26 cellular contexts compared by ENCODE assay signal in genomic region chr14:21991130-21991529, GRCh38.
DNase-seq lines count a peak whose midpoint lies in the region; ATAC-seq lines count a peak whose summit lies in the region.
"Had no signal": no experiment of that assay in that cellular context is flagged by ENCODE, and none has a peak within 500 bp of the region (broad histone marks: within the 10 kb centered on the region; RNA-seq: fewer than 3 reads in every experiment).

No MANE protein-coding gene starts in this region.

- CTCF ChIA-PET in activated CD4-positive, alpha-beta T cell treated with anti-CD3 and anti-CD28 coated beads for 36 hours (lab: Charles Lee): interaction anchor here (0.6 to 5.4 kb wide), 16 partner anchors 8 to 598 kb away, joined by 3 to 70 read pairs (median 7); partner anchors contain the start of gene DAD1

- no peaks in the 10 kb centered on the region for H3K9me3 Mint-ChIP-seq in activated CD4-positive, alpha-beta T cell treated with anti-CD3 and anti-CD28 coated beads for 36 hours (ENCODE audit: low read depth)
- H3K9me3 Mint-ChIP-seq in activated T-helper 17 cell treated with anti-CD3 and anti-CD28 coated beads, Interleukin-2, amount 50 U/mL, for 72 hours: no peaks in the 10 kb centered on the region
- H3K9me3 Mint-ChIP-seq in stimulated activated effector memory CD8-positive, alpha-beta T cell treated with anti-CD3 and anti-CD28 coated beads, Interleukin-12 subunit alpha, Interleukin-12 subunit beta, amount 100 ng/mL, for 72 hours: no peaks in the 10 kb centered on the region
- H3K9me3 Mint-ChIP-seq: natural killer cell, WTC11 had no signal

- H3K4me3 Mint-ChIP-seq in activated CD4-positive, alpha-beta T cell treated with anti-CD3 and anti-CD28 coated beads for 36 hours: peak overlapping the region; percentile 63
- H3K4me3 Mint-ChIP-seq in activated T-helper 17 cell treated with anti-CD3 and anti-CD28 coated beads, Interleukin-2, amount 50 U/mL, for 72 hours: peak overlapping the region; percentile 65
- H3K4me3 Mint-ChIP-seq in stimulated activated effector memory CD8-positive, alpha-beta T cell treated with anti-CD3 and anti-CD28 coated beads, Interleukin-12 subunit alpha, Interleukin-12 subunit beta, amount 100 ng/mL, for 72 hours: peak overlapping the region; percentile 38
- H3K4me3 Mint-ChIP-seq: natural killer cell, WTC11 had no signal

- peaks cover 34% of the 10 kb centered on the region for H3K4me1 Mint-ChIP-seq in activated CD4-positive, alpha-beta T cell treated with anti-CD3 and anti-CD28 coated beads for 36 hours
- no peaks in the 10 kb centered on the region for H3K4me1 Mint-ChIP-seq in activated T-helper 17 cell treated with anti-CD3 and anti-CD28 coated beads, Interleukin-2, amount 50 U/mL, for 72 hours
- peaks cover 5% of the 10 kb centered on the region for H3K4me1 Mint-ChIP-seq in stimulated activated effector memory CD8-positive, alpha-beta T cell treated with anti-CD3 and anti-CD28 coated beads, Interleukin-12 subunit alpha, Interleukin-12 subunit beta, amount 100 ng/mL, for 72 hours
- H3K4me1 Mint-ChIP-seq: natural killer cell, WTC11 had no signal

- POLR2A ChIA-PET in activated CD4-positive, alpha-beta T cell treated with anti-CD3 and anti-CD28 coated beads for 36 hours (lab: Charles Lee): no interaction called here

- ATAC-seq in activated CD4-positive, alpha-beta T cell treated with anti-CD3 and anti-CD28 coated beads for 36 hours: no peak
- no peak for ATAC-seq in activated T-helper 17 cell treated with anti-CD3 and anti-CD28 coated beads, Interleukin-2, amount 50 U/mL, for 72 hours (replicated peaks)
- ATAC-seq in stimulated activated effector memory CD8-positive, alpha-beta T cell treated with anti-CD3 and anti-CD28 coated beads, Interleukin-12 subunit alpha, Interleukin-12 subunit beta, amount 100 ng/mL, for 72 hours: no peak
- ATAC-seq: natural killer cell, WTC11 had no signal

- no peak overlapping the region for H3K27ac Mint-ChIP-seq in activated CD4-positive, alpha-beta T cell treated with anti-CD3 and anti-CD28 coated beads for 36 hours
- no peak overlapping the region for H3K27ac Mint-ChIP-seq in activated T-helper 17 cell treated with anti-CD3 and anti-CD28 coated beads, Interleukin-2, amount 50 U/mL, for 72 hours
- no peak overlapping the region for H3K27ac Mint-ChIP-seq in stimulated activated effector memory CD8-positive, alpha-beta T cell treated with anti-CD3 and anti-CD28 coated beads, Interleukin-12 subunit alpha, Interleukin-12 subunit beta, amount 100 ng/mL, for 72 hours
- H3K27ac Mint-ChIP-seq: natural killer cell, WTC11 had no signal

- H3K36me3 Mint-ChIP-seq in activated CD4-positive, alpha-beta T cell treated with anti-CD3 and anti-CD28 coated beads for 36 hours (ENCODE audit: low read depth): no peaks in the 10 kb centered on the region
- H3K36me3 Mint-ChIP-seq in activated T-helper 17 cell treated with anti-CD3 and anti-CD28 coated beads, Interleukin-2, amount 50 U/mL, for 72 hours (ENCODE audit: low read depth): no peaks in the 10 kb centered on the region
- no peaks in the 10 kb centered on the region for H3K36me3 Mint-ChIP-seq in stimulated activated effector memory CD8-positive, alpha-beta T cell treated with anti-CD3 and anti-CD28 coated beads, Interleukin-12 subunit alpha, Interleukin-12 subunit beta, amount 100 ng/mL, for 72 hours
- H3K36me3 Mint-ChIP-seq: natural killer cell, WTC11 had no signal

- DNase-seq in activated CD4-positive, alpha-beta T cell treated with anti-CD3 and anti-CD28 coated beads for 36 hours: peak; percentile 20
- DNase-seq in activated CD4-positive, alpha-beta T cell treated with anti-CD3 and anti-CD28 coated beads, Interleukin-2, amount 50 U/mL, for 1 hour: no peak
- peak; percentile 4 for DNase-seq in stimulated activated CD4-positive, alpha-beta T cell treated with anti-CD3 and anti-CD28 coated beads, Interleukin-4, amount 100 ng/mL, for 1 hour
- no peak for DNase-seq in stimulated activated CD4-positive, alpha-beta T cell treated with anti-CD3 and anti-CD28 coated beads, Interleukin-2, amount 100 ng/mL, for 48 hours
- DNase-seq in stimulated activated effector memory CD8-positive, alpha-beta T cell treated with anti-CD3 and anti-CD28 coated beads, Interleukin-12 subunit alpha, Interleukin-12 subunit beta, amount 100 ng/mL, for 72 hours (ENCODE audit: low spot score in 2 of 2): no peak
- no peak for DNase-seq in NK-92 (lab: John Stamatoyannopoulos, UW; ENCODE audit: unreplicated experiment)
- DNase-seq in midbrain (lab: John Stamatoyannopoulos, UW): no peak
- DNase-seq: activated gamma-delta T cell; aorta; DMS153; effector memory CD4-positive, alpha-beta T cell; erythroblast; glutamatergic neuron; islet precursor cell; KBM-7; left ventricle myocardium inferior; natural killer cell; NCI-H1417 treated with DMSO at 0.1 percent for 48 hours; NCI-H2081 treated with DMSO at 0.1 percent for 48 hours; NCI-H446; occipital lobe; OCI-M1; T1000; transverse colon had no signal

- H3K27me3 Mint-ChIP-seq in activated CD4-positive, alpha-beta T cell treated with anti-CD3 and anti-CD28 coated beads for 36 hours: peaks cover 2% of the 10 kb centered on the region
- no peaks in the 10 kb centered on the region for H3K27me3 Mint-ChIP-seq in activated T-helper 17 cell treated with anti-CD3 and anti-CD28 coated beads, Interleukin-2, amount 50 U/mL, for 72 hours

- intact Hi-C loops in activated CD4-positive, alpha-beta T cell treated with anti-CD3 and anti-CD28 coated beads for 36 hours (cut with DNase I, micrococcal nuclease): loop anchor here (5.0 to 10.0 kb wide), 3 partner anchors 74 to 564 kb away; no protein-coding TSS in a partner anchor

Comparison
In these comparisons a context has a peak if more than half of its experiments do, and no peak if none do; other contexts are left out.
1. DNase-seq: peak in activated CD4-positive, alpha-beta T cell treated with anti-CD3 and anti-CD28 coated beads for 36 hours (single experiment) and stimulated activated CD4-positive, alpha-beta T cell treated with anti-CD3 and anti-CD28 coated beads, Interleukin-4, amount 100 ng/mL, for 1 hour (single experiment); none in activated CD4-positive, alpha-beta T cell treated with anti-CD3 and anti-CD28 coated beads, Interleukin-2, amount 50 U/mL, for 1 hour (single experiment), stimulated activated CD4-positive, alpha-beta T cell treated with anti-CD3 and anti-CD28 coated beads, Interleukin-2, amount 100 ng/mL, for 48 hours (0 of 2), stimulated activated effector memory CD8-positive, alpha-beta T cell treated with anti-CD3 and anti-CD28 coated beads, Interleukin-12 subunit alpha, Interleukin-12 subunit beta, amount 100 ng/mL, for 72 hours (0 of 2), NK-92 (single experiment) and midbrain (single experiment).
2. Peak in every context shown above with its lines, with median percentiles within 50 percentile points of each other: H3K4me3 Mint-ChIP-seq.